19 cellular contexts compared by ENCODE assay signal in the genomic region with DNA sequence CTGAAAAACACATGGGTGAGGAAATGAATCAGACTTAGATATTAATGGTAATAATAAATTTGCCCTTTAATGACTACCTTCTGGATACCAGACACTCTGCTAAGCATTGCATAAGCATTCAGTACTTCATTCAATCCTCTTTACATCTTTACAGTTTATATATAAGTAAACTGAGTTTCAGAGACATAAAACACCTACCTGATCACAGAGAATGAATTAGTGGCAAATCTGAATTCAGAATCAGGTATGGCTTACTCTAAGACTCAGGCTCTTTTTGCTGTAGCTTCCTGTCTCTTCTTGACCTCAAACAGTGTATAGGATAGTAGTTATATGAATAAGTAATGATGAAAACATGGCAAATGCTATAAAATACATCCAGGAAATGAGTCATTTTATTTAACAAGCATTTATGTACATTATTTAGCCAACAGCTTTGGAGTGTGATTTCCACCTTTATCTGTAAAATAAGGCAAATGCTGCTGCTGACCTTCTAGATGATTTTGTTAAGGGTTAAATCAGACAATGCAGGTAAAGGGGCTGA.
"Had no signal": no experiment of that assay in that cellular context is flagged by ENCODE, and none has a peak within 500 bp of the region (broad histone marks: within the 10 kb centered on the region; RNA-seq: fewer than 3 reads in every experiment).

No MANE protein-coding gene starts in this region.

- H3K36me3 ChIP-seq: adrenal gland, neural progenitor cell, ovary, right lobe of liver, spleen, upper lobe of right lung had no signal

- H3K4me1 ChIP-seq: adrenal gland, neural progenitor cell, right lobe of liver, spleen, testis, upper lobe of right lung had no signal

- H3K9ac ChIP-seq: neural progenitor cell had no signal

- H3K27me3 ChIP-seq: adrenal gland, neural progenitor cell, ovary, right lobe of liver, spleen, testis, upper lobe of right lung had no signal

- H2AFZ ChIP-seq: neural progenitor cell had no signal

- H3K4me3 ChIP-seq: adrenal gland, coronary artery, neural progenitor cell, ovary, right lobe of liver, spleen, testis, upper lobe of right lung had no signal

- H3K4me2 ChIP-seq: neural progenitor cell had no signal

- ATAC-seq: activated CD8-positive, alpha-beta T cell treated with anti-CD3 and anti-CD28 coated beads for 36 hours; activated T-cell treated with anti-CD3 and anti-CD28 coated beads, Interleukin-2, amount 50 U/mL, for 4 hours; left lobe of liver; right lobe of liver; stimulated activated naive CD8-positive, alpha-beta T cell treated with anti-CD3 and anti-CD28 coated beads, Interleukin-15, amount 100 ng/mL, for 72 hours; upper lobe of right lung; WTC11 had no signal

- H3K27ac ChIP-seq: adrenal gland, coronary artery, neural progenitor cell, ovary, right lobe of liver, spleen, testis, upper lobe of right lung had no signal

- H3K9me3 ChIP-seq: ovary, right lobe of liver, spleen, testis, upper lobe of right lung had no signal

- DNase-seq: activated CD4-positive, alpha-beta T cell treated with anti-CD3 and anti-CD28 coated beads for 48 hours; activated CD8-positive, alpha-beta T cell treated with anti-CD3 and anti-CD28 coated beads for 36 hours; activated effector memory CD4-positive, alpha-beta T cell treated with Interleukin-2 at 50 U/mL for 16 hours; activated T-cell treated with anti-CD3 and anti-CD28 coated beads, Interleukin-2, amount 50 U/mL, for 4 hours; adrenal gland; central memory CD4-positive, alpha-beta T cell; effector CD8-positive, alpha-beta T cell; naive B cell; ovary; right lobe of liver; spleen; stimulated activated naive CD8-positive, alpha-beta T cell treated with anti-CD3 and anti-CD28 coated beads, Interleukin-15, amount 100 ng/mL, for 72 hours; T-helper 2 cell; testis; upper lobe of right lung had no signal
